ENCODE assay signal across 11 cellular contexts in the genomic region with DNA sequence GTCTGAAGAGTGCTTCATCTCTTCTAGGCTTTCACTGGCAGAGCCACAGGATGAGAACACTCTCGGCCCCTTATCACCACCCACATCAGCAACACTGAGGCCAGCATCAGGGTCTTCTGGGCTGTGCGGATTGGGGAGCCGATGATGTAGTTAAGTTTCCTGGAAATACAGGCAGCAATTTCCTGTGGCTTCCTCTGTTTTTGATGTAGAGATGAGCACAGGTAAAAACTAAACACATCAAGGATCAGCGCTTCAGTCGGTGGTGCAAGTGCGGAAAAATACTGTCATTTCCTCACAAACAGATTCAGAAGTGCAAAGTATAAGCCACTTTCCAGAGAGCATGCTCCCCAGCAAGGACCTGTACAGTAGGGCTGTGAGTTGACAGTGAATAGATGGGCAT.
DNase-seq lines count a peak whose midpoint lies in the region; ATAC-seq and TF ChIP-seq lines count a peak whose summit lies in the region.
"Had no signal": no experiment of that assay in that cellular context is flagged by ENCODE, and none has a peak within 500 bp of the region (broad histone marks: within the 10 kb centered on the region; RNA-seq: fewer than 3 reads in every experiment).

No MANE protein-coding gene starts in this region.

- H3K9me3 Mint-ChIP-seq in T-helper 2 cell treated with Interferon-gamma antibody and Interleukin-4, amounts not matched to agents 5 μg/mL and 100 μg/mL, for 36 hours, result no peaks in the 10 kb centered on the region
- H3K9me3 Mint-ChIP-seq in activated T-cell treated with anti-CD3 and anti-CD28 coated beads, Interleukin-2, amount 50 U/mL, for 24 hours, result no peaks in the 10 kb centered on the region
- no peaks in the 10 kb centered on the region for H3K9me3 Mint-ChIP-seq in naive thymus-derived CD8-positive, alpha-beta T cell

- in situ Hi-C loops in ACHN (cut with HindIII; ENCODE audit: low pct_ligation_motif_present, low pct_unique_long_range_greater_than_20kb, low sequenced_read_pairs), result no loop called here

- peaks cover 0 to 46% (median 24%) of the 10 kb centered on the region in 12 donors for H3K4me1 ChIP-seq in heart left ventricle

- peaks cover 89% of the 10 kb centered on the region for H3K4me1 Mint-ChIP-seq in T-helper 2 cell treated with Interferon-gamma antibody and Interleukin-4, amounts not matched to agents 5 μg/mL and 100 μg/mL, for 36 hours (ENCODE audit: low read depth)
- peaks cover 96% of the 10 kb centered on the region for H3K4me1 Mint-ChIP-seq in activated T-cell treated with anti-CD3 and anti-CD28 coated beads, Interleukin-2, amount 50 U/mL, for 24 hours (ENCODE audit: low read depth)
- peaks cover 62 to 99% (median 97%) of the 10 kb centered on the region in 4 donors for H3K4me1 Mint-ChIP-seq in naive thymus-derived CD8-positive, alpha-beta T cell

- peak; percentile 77 to 86 for ATAC-seq in naive thymus-derived CD8-positive, alpha-beta T cell
- ATAC-seq in GM21390 (IDR thresholded peaks at IDR 0.05; ENCODE audit: unreplicated experiment) (no peak), heart left ventricle (no peak)
- ATAC-seq: body of pancreas had no signal

- TF ChIP-seq POLR2A in heart left ventricle (IDR thresholded peaks at IDR 0.05), result no peak

- no peak overlapping the region for H3K27ac ChIP-seq in heart left ventricle
- H3K27ac ChIP-seq: body of pancreas, KMS-11, thoracic aorta had no signal

- 81 to 91% (median 89%) methylated on average over 6 of the region's 6 CpGs for WGBS in heart left ventricle, 4 donors

- peaks cover 45% of the 10 kb centered on the region for H3K36me3 Mint-ChIP-seq in T-helper 2 cell treated with Interferon-gamma antibody and Interleukin-4, amounts not matched to agents 5 μg/mL and 100 μg/mL, for 36 hours (ENCODE audit: low read depth)
- H3K36me3 Mint-ChIP-seq in activated T-cell treated with anti-CD3 and anti-CD28 coated beads, Interleukin-2, amount 50 U/mL, for 24 hours (ENCODE audit: low read depth), result peaks cover 84% of the 10 kb centered on the region
- peaks cover 0 to 9% (median 6%) of the 10 kb centered on the region in 3 donors for H3K36me3 Mint-ChIP-seq in naive thymus-derived CD8-positive, alpha-beta T cell

- intact Hi-C loops in heart left ventricle (cut with DNase I), result loop anchor here in 2 of 10 donors (5.0 to 10.0 kb wide), 2 partner anchors 48 to 61 kb away; partner anchors contain the start of gene BACH2 (in 1 of the 2)

- DNase-seq in T-helper 2 cell treated with Interferon-gamma antibody and Interleukin-4, amounts not matched to agents 5 μg/mL and 100 μg/mL, for 36 hours (ENCODE audit: low spot score), result peak; percentile 86
- peak; percentile 75 for DNase-seq in activated T-cell treated with anti-CD3 and anti-CD28 coated beads, Interleukin-2, amount 50 U/mL, for 24 hours
- peak; percentile 47 to 94 (median 86) for DNase-seq in naive thymus-derived CD8-positive, alpha-beta T cell
- DNase-seq in stimulated activated CD8-positive, alpha-beta memory T cell treated with anti-CD3 and anti-CD28 coated beads, Interleukin-7, amount 100 ng/mL, for 4 hours (ENCODE audit: low read depth in 2 of 2), result peak; percentile 76 to 86
- DNase-seq in ACHN (no peak), amygdala (lab: John Stamatoyannopoulos, UW) (no peak), heart left ventricle (no peak)
- DNase-seq: body of pancreas had no signal

- peak overlapping the region; percentile 79 for H3K4me3 Mint-ChIP-seq in T-helper 2 cell treated with Interferon-gamma antibody and Interleukin-4, amounts not matched to agents 5 μg/mL and 100 μg/mL, for 36 hours
- H3K4me3 Mint-ChIP-seq in activated T-cell treated with anti-CD3 and anti-CD28 coated beads, Interleukin-2, amount 50 U/mL, for 24 hours, result peak overlapping the region; percentile 56
- H3K4me3 Mint-ChIP-seq in naive thymus-derived CD8-positive, alpha-beta T cell, result peak overlapping the region; percentile 57 to 85 (median 72)

- no peak overlapping the region for H3K4me3 ChIP-seq in heart left ventricle
- H3K4me3 ChIP-seq: body of pancreas, thoracic aorta had no signal

- POLR2A ChIA-PET in naive thymus-derived CD8-positive, alpha-beta T cell (lab: Charles Lee), result interaction anchor here (0.6 to 3.8 kb wide), 5 partner anchors 15 to 40 kb away, joined by 3 to 14 read pairs (median 7); no protein-coding TSS in a partner anchor

- H3K27me3 Mint-ChIP-seq in T-helper 2 cell treated with Interferon-gamma antibody and Interleukin-4, amounts not matched to agents 5 μg/mL and 100 μg/mL, for 36 hours (ENCODE audit: low read depth), result peaks cover 2% of the 10 kb centered on the region
- H3K27me3 Mint-ChIP-seq in activated T-cell treated with anti-CD3 and anti-CD28 coated beads, Interleukin-2, amount 50 U/mL, for 24 hours, result no peaks in the 10 kb centered on the region
- H3K27me3 Mint-ChIP-seq in naive thymus-derived CD8-positive, alpha-beta T cell, result no peaks in the 10 kb centered on the region

- no peaks in the 10 kb centered on the region for H3K27me3 ChIP-seq in heart left ventricle
- H3K27me3 ChIP-seq: body of pancreas had no signal

- H3K27ac Mint-ChIP-seq in T-helper 2 cell treated with Interferon-gamma antibody and Interleukin-4, amounts not matched to agents 5 μg/mL and 100 μg/mL, for 36 hours, result peak overlapping the region; percentile 83
- peak overlapping the region; percentile 98 for H3K27ac Mint-ChIP-seq in activated T-cell treated with anti-CD3 and anti-CD28 coated beads, Interleukin-2, amount 50 U/mL, for 24 hours
- H3K27ac Mint-ChIP-seq in naive thymus-derived CD8-positive, alpha-beta T cell, result peak overlapping the region; percentile 92 to 99 (median 96)

- no peaks in the 10 kb centered on the region for H3K9me3 ChIP-seq in heart left ventricle
- H3K9me3 ChIP-seq: body of pancreas, thoracic aorta had no signal

- H3K36me3 ChIP-seq in heart left ventricle, result no peaks in the 10 kb centered on the region
- H3K36me3 ChIP-seq: thoracic aorta had no signal

- TF ChIP-seq CTCF in heart left ventricle (IDR thresholded peaks at IDR 0.05), result no peak

Comparison
In these comparisons a context has a peak if more than half of its experiments do, and no peak if none do; other contexts are left out.
1. DNase-seq: peak in T-helper 2 cell treated with Interferon-gamma antibody and Interleukin-4, amounts not matched to agents 5 μg/mL and 100 μg/mL, for 36 hours (single experiment), activated T-cell treated with anti-CD3 and anti-CD28 coated beads, Interleukin-2, amount 50 U/mL, for 24 hours (single experiment), naive thymus-derived CD8-positive, alpha-beta T cell (10 of 10) and stimulated activated CD8-positive, alpha-beta memory T cell treated with anti-CD3 and anti-CD28 coated beads, Interleukin-7, amount 100 ng/mL, for 4 hours (2 of 2); none in ACHN (single experiment), amygdala (0 of 56) and heart left ventricle (0 of 5).
2. ATAC-seq: peak in naive thymus-derived CD8-positive, alpha-beta T cell (2 of 2); none in GM21390 (single experiment) and heart left ventricle (0 of 4).
3. Peak in every context shown above with its lines, with median percentiles within 50 percentile points of each other: H3K27ac Mint-ChIP-seq and H3K4me3 Mint-ChIP-seq.